ENCODE assay signal across 21 cellular contexts in genomic region chr2:3612639-3613523, GRCh38. TPM values are rescaled to one million over a fixed set of nuclear protein-coding genes. Genes with fewer than 3 reads are reported as not detected.
A peak's percentile ranks its signal among the peaks of the same experiment; 100 is the strongest.
DNase-seq lines count a peak whose midpoint lies in the region; ATAC-seq and TF ChIP-seq lines count a peak whose summit lies in the region.
"Had no signal": no experiment of that assay in that cellular context is flagged by ENCODE, and none has a peak within 500 bp of the region (broad histone marks: within the 10 kb centered on the region; RNA-seq: fewer than 3 reads in every experiment).

No MANE protein-coding gene starts in this region.

- H3K27me3 ChIP-seq in colonic mucosa (no peaks in the 10 kb centered on the region), suprapubic skin (no peaks in the 10 kb centered on the region), HAP-1 (ENCODE audit: low read depth) (no peaks in the 10 kb centered on the region)
- H3K27me3 ChIP-seq: BE2C had no signal

- peak; percentile 9 to 10 for DNase-seq in activated T-cell treated with anti-CD3 and anti-CD28 coated beads, Interleukin-2, amount 50 U/mL, for 48 hours
- DNase-seq in activated T-cell treated with anti-CD3 and anti-CD28 coated beads, Interleukin-2, amount 50 U/mL, for 72 hours = no peak
- DNase-seq in colonic mucosa = peak; percentile 11
- peak; percentile 9 for DNase-seq in mucosa of gallbladder (ENCODE audit: low spot score)
- DNase-seq in suprapubic skin (ENCODE audit: low spot score in 2 of 2) = peak; percentile 43 to 68
- no peak for DNase-seq in HAP-1 (ENCODE audit: low spot score in 2 of 2)
- DNase-seq in midbrain (lab: John Stamatoyannopoulos, UW) = no peak
- DNase-seq: BE2C; central memory CD4-positive, alpha-beta T cell; DMS53; mesendoderm; MV-4-11; NCI-H510A treated with DMSO at 0.1 percent for 48 hours; PC-9; SHP77 had no signal

- no peak for TF ChIP-seq POLR2A in suprapubic skin (IDR thresholded peaks at IDR 0.05)

- H3K36me3 Mint-ChIP-seq in activated T-cell treated with anti-CD3 and anti-CD28 coated beads, Interleukin-2, amount 50 U/mL, for 72 hours (ENCODE audit: insufficient read depth in 2 of 2) = peaks cover 3 to 4% of the 10 kb centered on the region in 2 donors
- H3K36me3 Mint-ChIP-seq: natural killer cell treated with Interleukin-12 subunit alpha and Interleukin-12 subunit beta and Interleukin-15 and Interleukin-18, amount 100 ng/mL, for 72 hours had no signal

- H3K4me3 ChIP-seq in colonic mucosa = no peak overlapping the region
- H3K4me3 ChIP-seq in suprapubic skin = no peak overlapping the region
- H3K4me3 ChIP-seq in HAP-1 = no peak overlapping the region
- H3K4me3 ChIP-seq: PC-9 had no signal

- H3K27me3 Mint-ChIP-seq in activated T-cell treated with anti-CD3 and anti-CD28 coated beads, Interleukin-2, amount 50 U/mL, for 72 hours (ENCODE audit: low read depth) = peaks cover 6% of the 10 kb centered on the region

- H3K27ac Mint-ChIP-seq in activated T-cell treated with anti-CD3 and anti-CD28 coated beads, Interleukin-2, amount 50 U/mL, for 72 hours = no peak overlapping the region
- H3K27ac Mint-ChIP-seq: activated naive CD4-positive, alpha-beta T cell treated with anti-CD3 and anti-CD28 coated beads, Interleukin-2, amount 50 U/mL, for 72 hours; natural killer cell treated with Interleukin-12 subunit alpha and Interleukin-12 subunit beta and Interleukin-15 and Interleukin-18, amount 100 ng/mL, for 72 hours had no signal

- ATAC-seq in activated T-cell treated with anti-CD3 and anti-CD28 coated beads, Interleukin-2, amount 50 U/mL, for 72 hours (replicated peaks in 1 of 2) = no peak
- no peak for ATAC-seq in GM18498 (IDR thresholded peaks at IDR 0.05; ENCODE audit: unreplicated experiment)
- ATAC-seq: activated naive CD4-positive, alpha-beta T cell treated with anti-CD3 and anti-CD28 coated beads, Interleukin-2, amount 50 U/mL, for 72 hours had no signal

- H3K4me3 Mint-ChIP-seq in activated T-cell treated with anti-CD3 and anti-CD28 coated beads, Interleukin-2, amount 50 U/mL, for 72 hours = no peak overlapping the region
- H3K4me3 Mint-ChIP-seq: natural killer cell treated with Interleukin-12 subunit alpha and Interleukin-12 subunit beta and Interleukin-15 and Interleukin-18, amount 100 ng/mL, for 72 hours had no signal

- H3K36me3 ChIP-seq in colonic mucosa (no peaks in the 10 kb centered on the region), suprapubic skin (no peaks in the 10 kb centered on the region), HAP-1 (replicated peaks) (no peaks in the 10 kb centered on the region)

- peaks cover 7% of the 10 kb centered on the region for H3K4me1 Mint-ChIP-seq in activated T-cell treated with anti-CD3 and anti-CD28 coated beads, Interleukin-2, amount 50 U/mL, for 72 hours (ENCODE audit: low read depth)

- no peak for TF ChIP-seq EP300 in suprapubic skin (IDR thresholded peaks at IDR 0.05)

- in situ Hi-C loops in HAP-1 (cut with MboI; ENCODE audit: low sequenced_read_pairs) = no loop called here

- 91% methylated on average over 26 of the region's 29 CpGs for WGBS in suprapubic skin

- no peak overlapping the region for H3K27ac ChIP-seq in colonic mucosa
- H3K27ac ChIP-seq in suprapubic skin = no peak overlapping the region
- H3K27ac ChIP-seq: PC-9 had no signal

- intact Hi-C loops in colonic mucosa (cut with DNase I) = no loop called here

- peaks cover 1 to 5% of the 10 kb centered on the region in 2 donors for H3K9me3 Mint-ChIP-seq in activated T-cell treated with anti-CD3 and anti-CD28 coated beads, Interleukin-2, amount 50 U/mL, for 72 hours
- H3K9me3 Mint-ChIP-seq: natural killer cell treated with Interleukin-12 subunit alpha and Interleukin-12 subunit beta and Interleukin-15 and Interleukin-18, amount 100 ng/mL, for 72 hours had no signal

- TF ChIP-seq CTCF in colonic mucosa (IDR thresholded peaks at IDR 0.05) (no peak), suprapubic skin (IDR thresholded peaks at IDR 0.05) (no peak)

- no peak overlapping the region for H3K9ac ChIP-seq in colonic mucosa (ENCODE audit: low read depth in 2 of 2, low read length in 2 of 2)

- H3K9me3 ChIP-seq in colonic mucosa (no peaks in the 10 kb centered on the region), suprapubic skin (no peaks in the 10 kb centered on the region), HAP-1 (peaks cover 3% of the 10 kb centered on the region; the same call in 1 of the 2 replicates)
- H3K9me3 ChIP-seq: BE2C had no signal

- H3K4me1 ChIP-seq in colonic mucosa (no peaks in the 10 kb centered on the region), suprapubic skin (no peaks in the 10 kb centered on the region), HAP-1 (no peaks in the 10 kb centered on the region)

RNA-seq across cellular contexts. Expression of gene COLEC11, which starts 18.0 kb away (rescaled TPM):
- under 1 TPM; 0.21 to 0.41 TPM for total RNA-seq in activated T-cell treated with anti-CD3 and anti-CD28 coated beads, Interleukin-2, amount 50 U/mL, for 72 hours
- total RNA-seq in colonic mucosa = under 1 TPM; 0.47 to 0.80 TPM
- total RNA-seq in mucosa of gallbladder = 79.0 TPM
- under 1 TPM in 2 of 4 donors, not detected in 2; 0.39 to 0.68 TPM for total RNA-seq in suprapubic skin
- total RNA-seq: activated naive CD4-positive, alpha-beta T cell treated with anti-CD3 and anti-CD28 coated beads, Interleukin-2, amount 50 U/mL, for 72 hours; astrocyte; kidney epithelial cell had no signal

RNA-seq across cellular contexts. Expression of gene RPS7, which starts 37.8 kb away (rescaled TPM):
- total RNA-seq in activated T-cell treated with anti-CD3 and anti-CD28 coated beads, Interleukin-2, amount 50 U/mL, for 72 hours = 1,000 to 10,000 TPM; 1,606 to 1,760 TPM
- total RNA-seq in colonic mucosa (1,000 to 10,000 TPM in 1 of 2 donors, 100 to 1,000 TPM in 1; 941 to 1,015 TPM), mucosa of gallbladder (690 TPM), suprapubic skin (1,000 to 10,000 TPM; 1,595 to 3,203 (median 2,542) TPM)

RNA-seq across cellular contexts. Expression of gene ALLC, which starts 45.1 kb away (rescaled TPM):
- total RNA-seq in activated T-cell treated with anti-CD3 and anti-CD28 coated beads, Interleukin-2, amount 50 U/mL, for 72 hours = not detected
- total RNA-seq in colonic mucosa (not detected), mucosa of gallbladder (0.81 TPM), suprapubic skin (not detected)
- total RNA-seq: activated naive CD4-positive, alpha-beta T cell treated with anti-CD3 and anti-CD28 coated beads, Interleukin-2, amount 50 U/mL, for 72 hours; astrocyte; H1; natural killer cell treated with Interleukin-12 subunit alpha and Interleukin-12 subunit beta and Interleukin-15 and Interleukin-18, amount 100 ng/mL, for 72 hours; PC-9 had no signal

RNA-seq across cellular contexts. Expression of gene RNASEH1, which starts 54.7 kb away (rescaled TPM):
- 10 to 100 TPM; 23.4 to 24.1 TPM for total RNA-seq in activated T-cell treated with anti-CD3 and anti-CD28 coated beads, Interleukin-2, amount 50 U/mL, for 72 hours
- total RNA-seq in colonic mucosa (10 to 100 TPM; 13.3 to 18.8 TPM), mucosa of gallbladder (14.9 TPM), suprapubic skin (10 to 100 TPM in 3 of 4 donors, 1 to 10 TPM in 1; 9.8 to 18.1 (median 15.4) TPM)

Comparison
In these comparisons a context has a peak if more than half of its experiments do, and no peak if none do; other contexts are left out.
1. DNase-seq: peak in activated T-cell treated with anti-CD3 and anti-CD28 coated beads, Interleukin-2, amount 50 U/mL, for 48 hours (2 of 2), colonic mucosa (single experiment), mucosa of gallbladder (single experiment) and suprapubic skin (2 of 2); none in activated T-cell treated with anti-CD3 and anti-CD28 coated beads, Interleukin-2, amount 50 U/mL, for 72 hours (0 of 2), HAP-1 (0 of 2) and midbrain (single experiment).
2. RNA of gene COLEC11, which starts 18.0 kb away (total RNA-seq): 79.0 TPM in mucosa of gallbladder (single experiment); 0.47 to 0.80 TPM in colonic mucosa, 0.21 to 0.41 TPM in activated T-cell treated with anti-CD3 and anti-CD28 coated beads, Interleukin-2, amount 50 U/mL, for 72 hours and 0.39 to 0.68 TPM in suprapubic skin; every median in the first group is over 10 times any median in the second.